In the genomic region with DNA sequence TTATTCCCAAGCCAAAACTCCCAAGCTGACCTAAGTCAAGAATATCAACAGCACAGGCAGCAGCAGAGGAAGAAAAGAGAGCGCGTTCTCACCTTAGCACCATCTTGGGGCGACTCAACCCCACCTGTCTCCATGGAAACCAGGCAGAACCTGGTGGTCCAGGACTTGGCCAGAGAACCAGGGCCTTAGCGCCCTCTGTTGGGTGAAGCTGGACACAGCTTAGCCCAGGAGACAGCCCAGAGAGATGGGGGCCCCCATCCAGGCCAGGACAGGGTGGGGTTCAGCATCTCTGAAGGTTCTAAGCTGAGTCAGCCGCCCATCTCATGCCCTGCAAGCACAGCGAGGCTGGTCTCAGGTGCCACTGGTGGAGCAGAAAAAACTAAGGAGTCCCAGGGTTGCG, we compare ENCODE assay signal across 10 cellular contexts.
A peak's percentile ranks its signal among the peaks of the same experiment; 100 is the strongest.
DNase-seq lines count a peak whose midpoint lies in the region; ATAC-seq and TF ChIP-seq lines count a peak whose summit lies in the region.
"Had no signal": no experiment of that assay in that cellular context is flagged by ENCODE, and none has a peak within 500 bp of the region (broad histone marks: within the 10 kb centered on the region; RNA-seq: fewer than 3 reads in every experiment).

No MANE protein-coding gene starts in this region.

- no peaks in the 10 kb centered on the region for H4K20me1 ChIP-seq in OCI-LY1 (ENCODE audit: insufficient read depth, low read length)

- H3K4me3 ChIP-seq in OCI-LY1 (ENCODE audit: low read depth, low read length, poor library complexity, severe bottlenecking) (no peak overlapping the region), foreskin fibroblast (ENCODE audit: low read depth in 1 of 2, low read length in 2 of 2) (no peak overlapping the region)

- H3K4me1 ChIP-seq in OCI-LY1 (ENCODE audit: insufficient read depth, low read length, severe bottlenecking): no peaks in the 10 kb centered on the region

- no peak overlapping the region for H3K9ac ChIP-seq in OCI-LY1 (ENCODE audit: low read length)

- no peaks in the 10 kb centered on the region for H3K9me3 ChIP-seq in OCI-LY1 (ENCODE audit: low read length)

- no peak overlapping the region for H3K27ac ChIP-seq in OCI-LY1 (ENCODE audit: low read depth, low read length, poor library complexity, severe bottlenecking)

- ATAC-seq in GM21717 (IDR thresholded peaks at IDR 0.05; ENCODE audit: unreplicated experiment) (no peak), GM21737 (IDR thresholded peaks at IDR 0.05; ENCODE audit: unreplicated experiment) (no peak), GM21528 (IDR thresholded peaks at IDR 0.05; ENCODE audit: low FRiP score, unreplicated experiment) (no peak)
- ATAC-seq: esophagus mucosa had no signal

- H3K27me3 Mint-ChIP-seq in type B pancreatic cell: peaks cover 57% of the 10 kb centered on the region

- DNase-seq in stimulated activated CD4-positive, alpha-beta T cell treated with anti-CD3 and anti-CD28 coated beads, Interleukin-15, amount 100 ng/mL, for 24 hours: peak; percentile 26
- no peak for DNase-seq in stimulated activated CD4-positive, alpha-beta T cell treated with anti-CD3 and anti-CD28 coated beads, Interleukin-4, amount 100 ng/mL, for 24 hours
- DNase-seq in foreskin fibroblast: peak in 1 of 2 donors; percentile 3
- DNase-seq in type B pancreatic cell (ENCODE audit: extremely low spot score, unreplicated experiment): no peak
- DNase-seq: activated B cell treated with CpG ODN at 0.5 μM for 24 hours had no signal

- no peak overlapping the region for H3K4me3 Mint-ChIP-seq in type B pancreatic cell
- H3K4me3 Mint-ChIP-seq: activated B cell treated with CpG ODN at 0.5 μM for 24 hours had no signal

- TF ChIP-seq CTCF in OCI-LY1 (IDR thresholded peaks at IDR 0.05; ENCODE audit: low read length): peak; percentile 61
- TF ChIP-seq CTCF in foreskin fibroblast (IDR thresholded peaks at IDR 0.05; ENCODE audit: low read depth, low read length): peak; percentile 21
- TF ChIP-seq CTCF in type B pancreatic cell (conservative IDR thresholded peaks at IDR 0.05): peak; percentile 66

- no peaks in the 10 kb centered on the region for H3K36me3 ChIP-seq in OCI-LY1 (ENCODE audit: insufficient read depth, low read length)

- no peaks in the 10 kb centered on the region for H3F3A ChIP-seq in OCI-LY1 (ENCODE audit: insufficient read depth, low read length)

- no peaks in the 10 kb centered on the region for H3K27me3 ChIP-seq in OCI-LY1 (ENCODE audit: insufficient read depth, low read length)

- H3K4me1 Mint-ChIP-seq in type B pancreatic cell (ENCODE audit: unreplicated experiment): no peaks in the 10 kb centered on the region
- H3K4me1 Mint-ChIP-seq: activated B cell treated with CpG ODN at 0.5 μM for 24 hours had no signal

- H2AFZ ChIP-seq in OCI-LY1 (ENCODE audit: low read length): no peak overlapping the region

- no peak overlapping the region for H3K4me2 ChIP-seq in OCI-LY1 (ENCODE audit: low read length)

- no peaks in the 10 kb centered on the region for H3K9me2 ChIP-seq in OCI-LY1 (ENCODE audit: low read depth, low read length)

- H3K36me3 Mint-ChIP-seq in type B pancreatic cell: no peaks in the 10 kb centered on the region

- H3K79me2 ChIP-seq in OCI-LY1 (ENCODE audit: insufficient read depth, low read length): no peaks in the 10 kb centered on the region

- no peak overlapping the region for H3K27ac Mint-ChIP-seq in type B pancreatic cell
- H3K27ac Mint-ChIP-seq: activated B cell treated with CpG ODN at 0.5 μM for 24 hours had no signal

- H3K9me3 Mint-ChIP-seq in type B pancreatic cell: no peaks in the 10 kb centered on the region
- H3K9me3 Mint-ChIP-seq: activated B cell treated with CpG ODN at 0.5 μM for 24 hours had no signal
